In genomic region chr2:45119855-45120254, GRCh38 we compare ENCODE assay signal across 12 cellular contexts.
A peak's percentile ranks its signal among the peaks of the same experiment; 100 is the strongest.
DNase-seq lines count a peak whose midpoint lies in the region; ATAC-seq and TF ChIP-seq lines count a peak whose summit lies in the region.
"Had no signal": no experiment of that assay in that cellular context is flagged by ENCODE, and none has a peak within 500 bp of the region (broad histone marks: within the 10 kb centered on the region; RNA-seq: fewer than 3 reads in every experiment).

No MANE protein-coding gene starts in this region.

- H3K4me3 ChIP-seq in fibroblast of the aortic adventitia (ENCODE audit: low read depth, low read length) (no peak overlapping the region), prostate gland (no peak overlapping the region)
- H3K4me3 ChIP-seq: cardiac muscle cell, vagina had no signal

- H3K27ac ChIP-seq in prostate gland = no peak overlapping the region
- H3K27ac ChIP-seq: cardiac muscle cell, vagina had no signal

- no peaks in the 10 kb centered on the region for H3K9me3 Mint-ChIP-seq in HFFc6

- H3K4me1 Mint-ChIP-seq in HFFc6 (ENCODE audit: low read depth) = peaks cover 32% of the 10 kb centered on the region

- peaks cover 26% of the 10 kb centered on the region for H3K27me3 Mint-ChIP-seq in HFFc6 (ENCODE audit: insufficient read depth)

- no peak for ATAC-seq in GM18498 (IDR thresholded peaks at IDR 0.05; ENCODE audit: unreplicated experiment)

- peak overlapping the region; percentile 44 for H3K4me3 Mint-ChIP-seq in HFFc6

- DNase-seq in A172 (ENCODE audit: low spot score) (peak; percentile 93), HFFc6 (peak; percentile 83), SW480 (ENCODE audit: low spot score) (peak; percentile 43), fibroblast of the aortic adventitia (ENCODE audit: low read depth) (peak; percentile 92), prostate gland (ENCODE audit: low spot score) (no peak), NCI-H2081 (lab: John Stamatoyannopoulos, UW) (no peak)
- DNase-seq in stimulated activated CD4-positive, alpha-beta T cell treated with anti-CD3 and anti-CD28 coated beads, Interleukin-4, amount 100 ng/mL, for 4 hours = no peak
- DNase-seq: AML-193, NCI-H1092 treated with DMSO at 0.1 percent for 48 hours had no signal

- H3K36me3 ChIP-seq in prostate gland = no peaks in the 10 kb centered on the region
- H3K36me3 ChIP-seq: cardiac muscle cell, vagina had no signal

- H3K27ac Mint-ChIP-seq in HFFc6 = peak overlapping the region; percentile 68

- H3K4me1 ChIP-seq in prostate gland (replicated peaks) = no peaks in the 10 kb centered on the region
- H3K4me1 ChIP-seq: vagina had no signal

- no peaks in the 10 kb centered on the region for H3K36me3 Mint-ChIP-seq in HFFc6 (ENCODE audit: low read depth)

- TF ChIP-seq CTCF in HFFc6 (IDR thresholded peaks at IDR 0.05) = no peak
- no peak for TF ChIP-seq CTCF in fibroblast of the aortic adventitia (IDR thresholded peaks at IDR 0.05; ENCODE audit: insufficient read depth, low read length)
- TF ChIP-seq CTCF in prostate gland (IDR thresholded peaks at IDR 0.05) = no peak

- H3K9me3 ChIP-seq in prostate gland = no peaks in the 10 kb centered on the region
- H3K9me3 ChIP-seq: vagina had no signal

- no peaks in the 10 kb centered on the region for H3K27me3 ChIP-seq in prostate gland (replicated peaks; ENCODE audit: insufficient read depth)
- H3K27me3 ChIP-seq: cardiac muscle cell, vagina had no signal

- 70% methylated on average over 2 of the region's 2 CpGs for WGBS in prostate gland

- no peak for TF ChIP-seq POLR2A in prostate gland (IDR thresholded peaks at IDR 0.05)

- intact Hi-C loops in prostate gland (cut with DNase I) = no loop called here

Comparison
In these comparisons a context has a peak if more than half of its experiments do, and no peak if none do; other contexts are left out.
1. DNase-seq: peak in A172 (single experiment), HFFc6 (single experiment), SW480 (single experiment) and fibroblast of the aortic adventitia (single experiment); none in prostate gland (single experiment), stimulated activated CD4-positive, alpha-beta T cell treated with anti-CD3 and anti-CD28 coated beads, Interleukin-4, amount 100 ng/mL, for 4 hours (0 of 2) and NCI-H2081 (0 of 2).